In genomic region chr17:55432358-55433028, GRCh38 we compare ENCODE assay signal across 13 cellular contexts. TPM values are rescaled to one million over a fixed set of nuclear protein-coding genes. Genes with fewer than 3 reads are reported as not detected.
DNase-seq lines count a peak whose midpoint lies in the region; ATAC-seq, FAIRE-seq and TF ChIP-seq lines count a peak whose summit lies in the region.
"Had no signal": no experiment of that assay in that cellular context is flagged by ENCODE, and none has a peak within 500 bp of the region (broad histone marks: within the 10 kb centered on the region; RNA-seq: fewer than 3 reads in every experiment).

No MANE protein-coding gene starts in this region.

- no peak overlapping the region for H3K4me3 Mint-ChIP-seq in GM23338

- H4K20me1 ChIP-seq in GM23338 (replicated peaks; ENCODE audit: insufficient read depth), result no peaks in the 10 kb centered on the region

- peak overlapping the region; percentile 90 for H3K27ac ChIP-seq in 22Rv1
- no peak overlapping the region for H3K27ac ChIP-seq in GM23338 (ENCODE audit: low read depth)
- peak overlapping the region; percentile 93 for H3K27ac ChIP-seq in VCaP
- H3K27ac ChIP-seq: thoracic aorta had no signal

- no peak overlapping the region for H3K27ac Mint-ChIP-seq in GM23338

- H3K79me2 ChIP-seq in GM23338 (replicated peaks; ENCODE audit: insufficient read depth), result no peaks in the 10 kb centered on the region

- H3K36me3 ChIP-seq in GM23338 (ENCODE audit: insufficient read depth), result no peaks in the 10 kb centered on the region
- H3K36me3 ChIP-seq: thoracic aorta had no signal

- H3K4me1 ChIP-seq in GM23338 (ENCODE audit: insufficient read depth), result no peaks in the 10 kb centered on the region; the same call in 1 of the 2 replicates

- H3K36me3 Mint-ChIP-seq in GM23338 (ENCODE audit: low read depth), result no peaks in the 10 kb centered on the region
- H3K36me3 Mint-ChIP-seq: CD4-positive, alpha-beta memory T cell had no signal

- H3K9me2 ChIP-seq in GM23338 (ENCODE audit: insufficient read depth), result no peaks in the 10 kb centered on the region

- H3K4me1 Mint-ChIP-seq in GM23338, result peaks cover 11% of the 10 kb centered on the region

- no peaks in the 10 kb centered on the region; the same call in 2 of the 3 replicates for H3K9me3 Mint-ChIP-seq in GM23338
- H3K9me3 Mint-ChIP-seq: CD4-positive, alpha-beta memory T cell had no signal

- no peak overlapping the region for H3K4me3 ChIP-seq in GM23338
- H3K4me3 ChIP-seq: thoracic aorta had no signal

- no peaks in the 10 kb centered on the region for H3K27me3 Mint-ChIP-seq in GM23338 (ENCODE audit: insufficient read depth, low read depth, poor library complexity)

- ATAC-seq in GM23338 (no peak), HG02610 (IDR thresholded peaks at IDR 0.05; ENCODE audit: unreplicated experiment) (no peak)
- ATAC-seq: left ventricle myocardium superior had no signal

- no peak for FAIRE-seq in GM19239 (lab: Jason Lieb, UNC)
- FAIRE-seq: H1 had no signal

- H3K4me2 ChIP-seq in GM23338, result no peak overlapping the region

- H3K27me3 ChIP-seq in GM23338 (ENCODE audit: insufficient read depth), result no peaks in the 10 kb centered on the region

- DNase-seq in GM23338 (ENCODE audit: low spot score) (no peak), iris pigment epithelial cell (ENCODE audit: low read depth) (peak; percentile 61), NCI-H2196 treated with DMSO at 0.1 percent for 48 hours (lab: John Stamatoyannopoulos, UW; ENCODE audit: unreplicated experiment) (no peak), middle frontal gyrus (ENCODE audit: extremely low spot score, low spot score) (no peak), GM19239 (ENCODE audit: insufficient read length, low spot score) (no peak)
- DNase-seq: CD4-positive, alpha-beta memory T cell; left ventricle myocardium superior; NCI-H774 had no signal

- TF ChIP-seq CTCF in 22Rv1 (IDR thresholded peaks at IDR 0.05), result no peak
- no peak for TF ChIP-seq CTCF in GM23338 (conservative IDR thresholded peaks at IDR 0.05; ENCODE audit: low read depth in 2 of 2)
- TF ChIP-seq CTCF in VCaP (conservative IDR thresholded peaks at IDR 0.05), result no peak

- H3F3A ChIP-seq in GM23338 (replicated peaks; ENCODE audit: low read depth), result no peaks in the 10 kb centered on the region

- H2AFZ ChIP-seq in GM23338, result 0 out of 2 replicates have a peak overlapping the region, but pooled peaks have one; percentile 57

TF ChIP-seq in GM23338, 12 proteins besides CTCF, POLR2A, EP300 and RAD21:
- TF ChIP-seq JUNB (IDR thresholded peaks at IDR 0.05; ENCODE audit: unreplicated experiment) (no peak), CREB1 (CRISPR knock-in tag; IDR thresholded peaks at IDR 0.05; ENCODE audit: low read depth) (no peak), POLR2AphosphoS5 (IDR thresholded peaks at IDR 0.05; ENCODE audit: low read depth) (no peak), NANOG (IDR thresholded peaks at IDR 0.05; ENCODE audit: borderline replicate concordance) (no peak), REST (IDR thresholded peaks at IDR 0.05; ENCODE audit: unreplicated experiment) (no peak), ZNF114 (CRISPR knock-in tag; IDR thresholded peaks at IDR 0.05) (no peak), EZH2phosphoT487 (IDR thresholded peaks at IDR 0.05; ENCODE audit: unreplicated experiment) (no peak), STAT1 (IDR thresholded peaks at IDR 0.05; ENCODE audit: unreplicated experiment) (no peak), EZH2 (IDR thresholded peaks at IDR 0.05; ENCODE audit: low read depth, unreplicated experiment) (no peak), ETS1 (IDR thresholded peaks at IDR 0.05) (no peak), ZNF331 (CRISPR knock-in tag; IDR thresholded peaks at IDR 0.05; ENCODE audit: low read depth) (no peak)

RNA-seq across cellular contexts. Expression of gene MMD, which starts 10.9 kb away (rescaled TPM):
- total RNA-seq in GM23338 (2014; rRNA removed; shearing (Covaris generic)), result 47.0 and 54.8 TPM in 2 replicates
- polyA plus RNA-seq in GM23338 (2016; fragmentation: Nextera tagmentation; extraction: Ambion mirVana), result 40.0 and 46.4 TPM in 2 replicates
